ENCODE assay signal across 7 cellular contexts in the genomic region with DNA sequence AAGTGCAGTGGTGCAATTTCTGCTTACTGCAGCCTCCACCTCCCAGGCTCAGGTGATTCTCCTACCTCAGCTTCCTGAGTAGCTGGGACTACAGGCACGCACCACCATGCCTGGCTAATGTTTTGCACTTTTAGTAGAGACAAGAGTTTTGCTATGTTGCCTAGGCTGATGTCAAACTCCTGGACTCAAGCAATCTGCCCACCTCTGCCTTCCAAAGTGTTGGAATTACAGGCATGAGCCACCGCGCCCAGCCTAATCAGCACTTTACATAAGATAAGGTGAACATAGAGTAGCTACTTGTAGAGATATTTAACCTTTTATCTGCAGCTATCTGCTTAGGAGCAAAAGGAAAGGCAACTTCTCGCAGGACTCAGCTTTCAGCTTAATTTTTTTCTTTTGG.
DNase-seq lines count a peak whose midpoint lies in the region; ATAC-seq, FAIRE-seq and TF ChIP-seq lines count a peak whose summit lies in the region.
"Not testable (repeated sequence)": the region's sequence is repeated elsewhere in the genome, so short reads cannot be mapped to it uniquely, and the experiment has no call there.

No MANE protein-coding gene starts in this region.

- H3K4me1 ChIP-seq in Caco-2 (peaks cover 25% of the 10 kb centered on the region), transverse colon (peaks cover 0 to 21% (median 2%) of the 10 kb centered on the region in 4 donors)
- H3K4me1 ChIP-seq in breast epithelium; left lung; mucosa of descending colon (ENCODE audit: low read depth); small intestine (ENCODE audit: control insufficient read depth in 2 of 2, insufficient read depth in 1 of 2, low read depth in 1 of 2, low read length in 1 of 2): not testable (repeated sequence)

- H3K4me1 Mint-ChIP-seq in Caco-2 (ENCODE audit: low read depth, unreplicated experiment) = peaks cover 22% of the 10 kb centered on the region

- in situ Hi-C loops in transverse colon (cut with MboI; ENCODE audit: low pct_ligation_motif_present in 1 of 4, low pct_unique_long_range_greater_than_20kb in 1 of 4, low sequenced_read_pairs in 3 of 4) = loop anchor here in 1 of 4 donors (10.0 kb wide), 1 partner anchor 172 kb away; no protein-coding TSS in a partner anchor

- not testable (repeated sequence) for BruUV-seq in Caco-2 (replicated peaks; lab: Mats Ljungman, UMichigan)

- intact Hi-C loops in Caco-2 (cut with micrococcal nuclease; ENCODE audit: unreplicated experiment) = loop anchor here (1.0 kb wide), 2 partner anchors 20 to 26 kb away; no protein-coding TSS in a partner anchor
- intact Hi-C loops in breast epithelium (cut with DNase I; ENCODE audit: low total_unique reads); cardiac septum (cut with DNase I); left lung (cut with DNase I); transverse colon (cut with DNase I; ENCODE audit: low total_unique reads): not testable (repeated sequence)
- intact Hi-C loops in mucosa of descending colon (cut with DNase I, micrococcal nuclease) = loop anchor here in 1 of 2 donors (5.0 kb wide), 1 partner anchor 169 kb away; no protein-coding TSS in a partner anchor

- CTCF ChIA-PET in Caco-2 (lab: Charles Lee) = interaction anchor here (0.6 to 2.5 kb wide), 3 partner anchors 26 to 171 kb away, joined by 3 to 37 read pairs (median 3); no protein-coding TSS in a partner anchor

- POLR2A ChIA-PET in Caco-2 (lab: Charles Lee) = interaction anchor here (2.1 kb wide), 1 partner anchor 102 kb away, joined by 8 read pairs; a partner anchor contains a TSS

- ATAC-seq in left lung (peak; percentile 16), mucosa of descending colon (peak; percentile 58)

- H3K27ac ChIP-seq in breast epithelium; left lung; small intestine (ENCODE audit: low read depth in 1 of 2, low read length in 1 of 2): not testable (repeated sequence)
- H3K27ac ChIP-seq in transverse colon = peak overlapping the region in 1 of 4 donors; percentile 7

- H3K4me3 ChIP-seq in Caco-2 (ENCODE audit: low read depth, low read length); breast epithelium; left lung; mucosa of descending colon; small intestine (ENCODE audit: low read depth in 1 of 2, low read length in 2 of 2); transverse colon: not testable (repeated sequence)

- FAIRE-seq in small intestine (lab: Jason Lieb, UNC) = not testable (repeated sequence)

- H3K27me3 ChIP-seq in Caco-2 (replicated peaks; ENCODE audit: control insufficient read depth, insufficient read depth, low read length); breast epithelium; left lung; small intestine (ENCODE audit: control insufficient read depth in 2 of 2, insufficient read depth in 2 of 2, low read length in 2 of 2); transverse colon: not testable (repeated sequence)

- not testable (repeated sequence) for H3K27me3 Mint-ChIP-seq in Caco-2 (ENCODE audit: insufficient read depth, unreplicated experiment)

- TF ChIP-seq CTCF in Caco-2 (IDR thresholded peaks at IDR 0.05; ENCODE audit: insufficient read depth in 1 of 2, low read depth in 1 of 2, low read length in 1 of 2, severe bottlenecking in 1 of 2, unreplicated experiment in 1 of 2); breast epithelium (IDR thresholded peaks at IDR 0.05); left lung (IDR thresholded peaks at IDR 0.05); mucosa of descending colon (IDR thresholded peaks at IDR 0.05); transverse colon (IDR thresholded peaks at IDR 0.05): not testable (repeated sequence)

- DNase-seq in Caco-2 (peak; percentile 69 to 89), breast epithelium (ENCODE audit: low spot score in 2 of 2) (peak; percentile 6 to 42), cardiac septum (ENCODE audit: low spot score) (peak; percentile 19), mucosa of descending colon (peak in 1 of 3 donors; percentile 66), small intestine (peak; percentile 79), transverse colon (peak; percentile 54)
- not testable (repeated sequence) for DNase-seq in left lung

- TF ChIP-seq POLR2A in breast epithelium (IDR thresholded peaks at IDR 0.05); transverse colon (IDR thresholded peaks at IDR 0.05): not testable (repeated sequence)

- not testable (repeated sequence) for H3K27ac Mint-ChIP-seq in Caco-2 (ENCODE audit: unreplicated experiment)

- not testable (repeated sequence) for H3K9me3 ChIP-seq in Caco-2; breast epithelium; left lung; mucosa of descending colon; small intestine (ENCODE audit: control insufficient read depth, low read depth); transverse colon

- H3K36me3 ChIP-seq in Caco-2 (ENCODE audit: control insufficient read depth, insufficient read depth, low read length); breast epithelium; left lung; mucosa of descending colon (ENCODE audit: low read depth); small intestine (ENCODE audit: control insufficient read depth in 2 of 2, insufficient read depth in 2 of 2, low read length in 2 of 2); transverse colon: not testable (repeated sequence)

- H3K36me3 Mint-ChIP-seq in Caco-2 (ENCODE audit: insufficient read depth, unreplicated experiment) = not testable (repeated sequence)

- not testable (repeated sequence) for TF ChIP-seq EP300 in transverse colon (IDR thresholded peaks at IDR 0.05; ENCODE audit: low read depth)

- not testable (repeated sequence) for H3K9me3 Mint-ChIP-seq in Caco-2 (ENCODE audit: unreplicated experiment)

- WGBS in small intestine, 3 donors = 21 to 61% (median 36%) methylated on average over 4 of the region's 4 CpGs
- WGBS in transverse colon (ENCODE audit: low coverage in 1 of 2), 2 donors = 61 to 70% methylated on average over 1 to 4 of the region's 4 CpGs

- H3K4me3 Mint-ChIP-seq in Caco-2 (ENCODE audit: unreplicated experiment) = peak overlapping the region; percentile 10
